Comparison of ENCODE assay signal across 11 cellular contexts in genomic region chr22:19554834-19555404, GRCh38. TPM values are rescaled to one million over a fixed set of nuclear protein-coding genes. Genes with fewer than 3 reads are reported as not detected.
DNase-seq lines count a peak whose midpoint lies in the region; ATAC-seq and TF ChIP-seq lines count a peak whose summit lies in the region.
"Had no signal": no experiment of that assay in that cellular context is flagged by ENCODE, and none has a peak within 500 bp of the region (broad histone marks: within the 10 kb centered on the region; RNA-seq: fewer than 3 reads in every experiment).

No MANE protein-coding gene starts in this region.

- H3K9ac ChIP-seq in H9 (ENCODE audit: extremely low read depth, insufficient read length, low read length): no peak overlapping the region

- no peak overlapping the region for H4K5ac ChIP-seq in H9 (ENCODE audit: insufficient read length, low read depth, low read length)

- H2BK12ac ChIP-seq in H9 (ENCODE audit: insufficient read length, low read depth, low read length): no peak overlapping the region

- H3K4me1 Mint-ChIP-seq in H9: peaks cover 13 to 19% of the 10 kb centered on the region in 2 experiments
- H3K4me1 Mint-ChIP-seq: activated CD4-positive, alpha-beta memory T cell treated with anti-CD3 and anti-CD28 coated beads, Interleukin-2, amount 10 ng/mL, durations not matched to agents 7 days and 5 days had no signal

- H3K4me2 ChIP-seq in H9 (ENCODE audit: insufficient read depth, insufficient read length, low read length): no peak overlapping the region

- H3K36me3 Mint-ChIP-seq in H9 (ENCODE audit: insufficient read depth in 1 of 3, low read depth in 3 of 3): no peaks in the 10 kb centered on the region

- no peak overlapping the region for H3K4me3 Mint-ChIP-seq in H9
- H3K4me3 Mint-ChIP-seq: activated CD4-positive, alpha-beta memory T cell treated with anti-CD3 and anti-CD28 coated beads, Interleukin-2, amount 10 ng/mL, durations not matched to agents 7 days and 5 days; dendritic cell treated with granulocyte-macrophage colony-stimulating factor and Interleukin-4, amounts not matched to agents 40 ng/mL and 50 ng/mL, for 4 days had no signal

- H2BK20ac ChIP-seq in H9 (ENCODE audit: low read depth, low read length, poor library complexity, severe bottlenecking): no peak overlapping the region

- WGBS in H9 (ENCODE audit: extremely low coverage, insufficient read length, low lambda C conversion rate): no CpG with 5 or more reads among the region's 12 CpGs

- no peak overlapping the region for H3T11ph ChIP-seq in H9 (ENCODE audit: low read length)

- H3K79me2 ChIP-seq in H9 (ENCODE audit: insufficient read depth, low read length): no peaks in the 10 kb centered on the region

- ATAC-seq in RWPE2 (ENCODE audit: low read depth): peak; percentile 70; the same call in 2 of the 3 replicates

- H3K79me1 ChIP-seq in H9 (ENCODE audit: insufficient read depth, low read depth, low read length, poor library complexity, severe bottlenecking): no peaks in the 10 kb centered on the region

- H3K14ac ChIP-seq in H9 (ENCODE audit: insufficient read depth, low read length): no peak overlapping the region

- no peak overlapping the region for H2BK120ac ChIP-seq in H9 (ENCODE audit: low read depth, low read length, poor library complexity, severe bottlenecking)

- H3K4me3 ChIP-seq in RWPE2 (ENCODE audit: severe bottlenecking) (no peak overlapping the region), fibroblast of mammary gland (ENCODE audit: control insufficient read depth, low read depth, low read length) (no peak overlapping the region)
- H3K4me3 ChIP-seq: HAP-1 had no signal

- H4K8ac ChIP-seq in H9 (replicated peaks; ENCODE audit: insufficient read length, low read depth, low read length): no peak overlapping the region

- H3K56ac ChIP-seq in H9 (ENCODE audit: insufficient read length, low read depth, low read length): no peak overlapping the region

- no peaks in the 10 kb centered on the region for H4K20me1 ChIP-seq in H9 (ENCODE audit: control insufficient read depth, insufficient read depth, insufficient read length)

- peaks cover 0 to 8% of the 10 kb centered on the region in 2 experiments; a peak in 1 of 5 replicates for H3K9me3 Mint-ChIP-seq in H9
- H3K9me3 Mint-ChIP-seq: activated CD4-positive, alpha-beta memory T cell treated with anti-CD3 and anti-CD28 coated beads, Interleukin-2, amount 10 ng/mL, durations not matched to agents 7 days and 5 days had no signal

- peak overlapping the region; percentile 20 to 62 (median 40); a peak in 4 of 7 replicates for H3K27ac Mint-ChIP-seq in H9
- H3K27ac Mint-ChIP-seq: activated CD4-positive, alpha-beta memory T cell treated with anti-CD3 and anti-CD28 coated beads, Interleukin-2, amount 10 ng/mL, durations not matched to agents 7 days and 5 days; dendritic cell treated with granulocyte-macrophage colony-stimulating factor and Interleukin-4, amounts not matched to agents 40 ng/mL and 50 ng/mL, for 4 days had no signal

- H3K23me2 ChIP-seq in H9 (ENCODE audit: insufficient read length, low read depth, low read length, poor library complexity, severe bottlenecking): no peaks in the 10 kb centered on the region

- peaks cover 6% of the 10 kb centered on the region for H3K27me3 Mint-ChIP-seq in H9 (ENCODE audit: low read depth)
- H3K27me3 Mint-ChIP-seq: dendritic cell treated with granulocyte-macrophage colony-stimulating factor and Interleukin-4, amounts not matched to agents 40 ng/mL and 50 ng/mL, for 4 days had no signal

- H3K18ac ChIP-seq in H9 (ENCODE audit: insufficient read length, low read depth, low read length): peak overlapping the region; percentile 41

- no peak overlapping the region for H2AK5ac ChIP-seq in H9 (ENCODE audit: insufficient read length, low read length)

- H3K4me1 ChIP-seq in H9 (ENCODE audit: insufficient read depth, low read length): no peaks in the 10 kb centered on the region; the same call in 1 of the 2 replicates
- no peaks in the 10 kb centered on the region for H3K4me1 ChIP-seq in RWPE2 (ENCODE audit: insufficient read depth, poor library complexity, severe bottlenecking)
- H3K4me1 ChIP-seq: HAP-1 had no signal

- H3K9me3 ChIP-seq in H9 (ENCODE audit: control insufficient read depth, low read depth, low read length) (no peaks in the 10 kb centered on the region), RWPE2 (ENCODE audit: severe bottlenecking) (peaks cover 7% of the 10 kb centered on the region)

- no peak overlapping the region for H4K91ac ChIP-seq in H9 (ENCODE audit: insufficient read length, low read depth, low read length)

- DNase-seq in H9 (peak; percentile 87), RWPE2 (ENCODE audit: low spot score) (no peak), fibroblast of mammary gland (ENCODE audit: low read depth) (peak; percentile 14), renal cortical epithelial cell (ENCODE audit: low read depth) (peak; percentile 34)
- no peak for DNase-seq in activated T-cell treated with anti-CD3 and anti-CD28 coated beads, Interleukin-2, amount 50 U/mL, for 1 hour
- no peak for DNase-seq in activated CD4-positive, alpha-beta T cell treated with anti-CD3 and anti-CD28 coated beads for 1 hour
- no peak for DNase-seq in stimulated activated naive CD4-positive, alpha-beta T cell treated with Interleukin-2 at 50 U/mL for 16 hours (lab: John Stamatoyannopoulos, UW)
- DNase-seq: activated CD4-positive, alpha-beta memory T cell treated with anti-CD3 and anti-CD28 coated beads, Interleukin-2, amount 10 ng/mL, durations not matched to agents 7 days and 5 days; stimulated activated CD4-positive, alpha-beta T cell treated with anti-CD3 and anti-CD28 coated beads, Interleukin-15, amount 100 ng/mL, for 24 hours had no signal

- no peak overlapping the region for H2BK15ac ChIP-seq in H9 (ENCODE audit: low read depth, low read length)

- H3K23ac ChIP-seq in H9 (ENCODE audit: insufficient read length, low read depth, low read length): no peak overlapping the region

- peak overlapping the region; percentile 10 for H2AFZ ChIP-seq in H9 (ENCODE audit: low read length)

- TF ChIP-seq CTCF in H9 (conservative IDR thresholded peaks at IDR 0.05): peak; percentile 61
- TF ChIP-seq CTCF in RWPE2 (IDR thresholded peaks at IDR 0.05; ENCODE audit: poor library complexity, severe bottlenecking): no peak
- TF ChIP-seq CTCF in fibroblast of mammary gland (conservative IDR thresholded peaks at IDR 0.05; ENCODE audit: control insufficient read depth, insufficient read depth, low read depth, low read length): no peak

- no peak overlapping the region for H3K4ac ChIP-seq in H9 (ENCODE audit: low read depth, low read length)

- no peak overlapping the region for H2BK5ac ChIP-seq in H9 (ENCODE audit: insufficient read length, low read length)

- H3K27me3 ChIP-seq in H9 (ENCODE audit: insufficient read depth, low read length) (no peaks in the 10 kb centered on the region), RWPE2 (ENCODE audit: insufficient read depth, poor library complexity, severe bottlenecking) (no peaks in the 10 kb centered on the region)

- no peaks in the 10 kb centered on the region for H3K36me3 ChIP-seq in RWPE2 (ENCODE audit: low read depth)
- H3K36me3 ChIP-seq: HAP-1 had no signal

- no peak overlapping the region for H3K27ac ChIP-seq in H9 (ENCODE audit: insufficient read length, low read depth, low read length)
- no peak overlapping the region for H3K27ac ChIP-seq in RWPE2 (ENCODE audit: poor library complexity, severe bottlenecking)

RNA-seq across cellular contexts. Expression of gene CLDN5, which starts 30.7 kb away (rescaled TPM):
- total RNA-seq in H9 (2021) (0.26 and 0.44 TPM in 2 replicates), renal cortical epithelial cell (1.3 and 1.9 TPM in 2 replicates)

Comparison
In these comparisons a context has a peak if more than half of its experiments do, and no peak if none do; other contexts are left out.
1. DNase-seq: peak in H9 (single experiment), fibroblast of mammary gland (single experiment) and renal cortical epithelial cell (single experiment); none in RWPE2 (single experiment), activated T-cell treated with anti-CD3 and anti-CD28 coated beads, Interleukin-2, amount 50 U/mL, for 1 hour (single experiment), activated CD4-positive, alpha-beta T cell treated with anti-CD3 and anti-CD28 coated beads for 1 hour (single experiment) and stimulated activated naive CD4-positive, alpha-beta T cell treated with Interleukin-2 at 50 U/mL for 16 hours (single experiment).